24 cellular contexts compared by ENCODE assay signal in genomic region chr10:100776671-100777070, GRCh38. TPM values are rescaled to one million over a fixed set of nuclear protein-coding genes. Genes with fewer than 3 reads are reported as not detected.
A peak's percentile ranks its signal among the peaks of the same experiment; 100 is the strongest.
DNase-seq lines count a peak whose midpoint lies in the region; ATAC-seq, FAIRE-seq and TF ChIP-seq lines count a peak whose summit lies in the region.
"Had no signal": no experiment of that assay in that cellular context is flagged by ENCODE, and none has a peak within 500 bp of the region (broad histone marks: within the 10 kb centered on the region; RNA-seq: fewer than 3 reads in every experiment).

No MANE protein-coding gene starts in this region.

- CTCF ChIA-PET in WTC11 (lab: Charles Lee): interaction anchor here (0.5 to 2.1 kb wide), 10 partner anchors 10 to 237 kb away, joined by 3 to 9 read pairs (median 4); no protein-coding TSS in a partner anchor

- H3K9me3 ChIP-seq in neural progenitor cell (ENCODE audit: low read depth) (no peaks in the 10 kb centered on the region), T-helper 17 cell (ENCODE audit: control insufficient read depth, low read length, poor library complexity, severe bottlenecking) (no peaks in the 10 kb centered on the region)
- H3K9me3 ChIP-seq: BLaER1, Caco-2, HAP-1 had no signal

- H3K27me3 ChIP-seq in GM23338 (ENCODE audit: insufficient read depth) (no peaks in the 10 kb centered on the region), neural progenitor cell (peaks cover 94% of the 10 kb centered on the region)

- no peak overlapping the region for H3K9ac ChIP-seq in neural progenitor cell
- H3K9ac ChIP-seq: BLaER1 had no signal

- H3K9me2 ChIP-seq in GM23338 (ENCODE audit: insufficient read depth): no peaks in the 10 kb centered on the region

- peak overlapping the region; percentile 28; the same call in 1 of the 2 replicates for H2AFZ ChIP-seq in GM23338
- no peak overlapping the region for H2AFZ ChIP-seq in neural progenitor cell (replicated peaks)

- no peak overlapping the region; the same call in 2 of the 3 replicates for H3K4me3 Mint-ChIP-seq in GM23338
- no peak overlapping the region for H3K4me3 Mint-ChIP-seq in WTC11
- no peak overlapping the region for H3K4me3 Mint-ChIP-seq in neural progenitor cell
- H3K4me3 Mint-ChIP-seq in T-helper 17 cell: no peak overlapping the region
- H3K4me3 Mint-ChIP-seq: B cell; CD4-positive, CD25-positive, alpha-beta regulatory T cell; CD8-positive, alpha-beta T cell; HFFc6 had no signal

- H3K27ac ChIP-seq in GM23338 (ENCODE audit: low read depth) (no peak overlapping the region), neural progenitor cell (no peak overlapping the region)
- H3K27ac ChIP-seq: 22Rv1, BLaER1, C4-2B had no signal

- peaks cover 24% of the 10 kb centered on the region for H3K27me3 Mint-ChIP-seq in GM23338 (ENCODE audit: insufficient read depth, low read depth, poor library complexity)
- H3K27me3 Mint-ChIP-seq in WTC11 (ENCODE audit: low read depth): peaks cover 38% of the 10 kb centered on the region
- peaks cover 22% of the 10 kb centered on the region for H3K27me3 Mint-ChIP-seq in neural progenitor cell (ENCODE audit: insufficient read depth, low read depth)
- peaks cover 60% of the 10 kb centered on the region for H3K27me3 Mint-ChIP-seq in T-helper 17 cell

- H3K79me2 ChIP-seq in GM23338 (replicated peaks; ENCODE audit: insufficient read depth) (no peaks in the 10 kb centered on the region), neural progenitor cell (ENCODE audit: low read depth) (no peaks in the 10 kb centered on the region)

- H3K27ac Mint-ChIP-seq in GM23338 (no peak overlapping the region; the same call in 1 of the 2 replicates), WTC11 (peak overlapping the region; percentile 54), neural progenitor cell (peak overlapping the region; percentile 0), T-helper 17 cell (no peak overlapping the region)
- H3K27ac Mint-ChIP-seq: B cell; CD8-positive, alpha-beta T cell; HFFc6 had no signal

- H3K4me1 Mint-ChIP-seq in GM23338 (peaks cover 25% of the 10 kb centered on the region), WTC11 (peaks cover 23% of the 10 kb centered on the region), neural progenitor cell (peaks cover 16% of the 10 kb centered on the region), T-helper 17 cell (no peaks in the 10 kb centered on the region)
- H3K4me1 Mint-ChIP-seq: B cell; CD4-positive, CD25-positive, alpha-beta regulatory T cell had no signal

- DNase-seq in GM23338 (ENCODE audit: low spot score) (peak; percentile 53), WTC11 (ENCODE audit: low spot score) (no peak), iPS DF 19.7 (ENCODE audit: low read depth, low spot score) (peak; percentile 52), neural progenitor cell (ENCODE audit: low spot score) (no peak), LoVo (ENCODE audit: low spot score) (no peak), T-helper 17 cell (no peak), frontal cortex (ENCODE audit: low spot score in 2 of 2) (no peak)
- DNase-seq: Caco-2; CD4-positive, CD25-positive, alpha-beta regulatory T cell; CD8-positive, alpha-beta T cell; DMS153; DND-41; GDM1; HFFc6 had no signal

- FAIRE-seq in frontal cortex (lab: Jason Lieb, UNC): no peak
- FAIRE-seq: A204.1, GM12878 had no signal

- no peaks in the 10 kb centered on the region; the same call in 2 of the 3 replicates for H3K36me3 Mint-ChIP-seq in GM23338 (ENCODE audit: low read depth)
- 0 out of 2 replicates have a peak, but pooled peaks cover 2% of the 10 kb centered on the region for H3K36me3 Mint-ChIP-seq in WTC11
- H3K36me3 Mint-ChIP-seq in neural progenitor cell: no peaks in the 10 kb centered on the region
- peaks cover 9% of the 10 kb centered on the region for H3K36me3 Mint-ChIP-seq in T-helper 17 cell (ENCODE audit: low read depth)
- H3K36me3 Mint-ChIP-seq: CD4-positive, CD25-positive, alpha-beta regulatory T cell; CD8-positive, alpha-beta T cell had no signal

- H3K36me3 ChIP-seq in GM23338 (ENCODE audit: insufficient read depth) (no peaks in the 10 kb centered on the region), neural progenitor cell (no peaks in the 10 kb centered on the region)
- H3K36me3 ChIP-seq: BLaER1, HAP-1 had no signal

- H4K20me1 ChIP-seq in GM23338 (replicated peaks; ENCODE audit: insufficient read depth) (no peaks in the 10 kb centered on the region), neural progenitor cell (ENCODE audit: low read depth) (no peaks in the 10 kb centered on the region)
- H4K20me1 ChIP-seq: BLaER1 had no signal

- ATAC-seq in GM23338 (peak; percentile 74), WTC11 (peak; percentile 78), GM18519 (IDR thresholded peaks at IDR 0.05; ENCODE audit: low FRiP score, unreplicated experiment) (no peak), T-helper 17 cell (no peak)
- ATAC-seq: CD8-positive, alpha-beta T cell; GM12878 had no signal

- H3K4me1 ChIP-seq in GM23338 (ENCODE audit: insufficient read depth) (peaks cover 8% of the 10 kb centered on the region), neural progenitor cell (no peaks in the 10 kb centered on the region)
- H3K4me1 ChIP-seq: BLaER1, Caco-2, HAP-1 had no signal

- POLR2A ChIA-PET in WTC11 (lab: Charles Lee): no interaction called here

- H3F3A ChIP-seq in GM23338 (replicated peaks; ENCODE audit: low read depth) (no peaks in the 10 kb centered on the region), neural progenitor cell (ENCODE audit: low read depth) (no peaks in the 10 kb centered on the region)

- 0 out of 3 replicates have a peak, but pooled peaks cover 3% of the 10 kb centered on the region for H3K9me3 Mint-ChIP-seq in GM23338
- H3K9me3 Mint-ChIP-seq in WTC11: no peaks in the 10 kb centered on the region; the same call in 1 of the 2 replicates
- H3K9me3 Mint-ChIP-seq in neural progenitor cell: peaks cover 7% of the 10 kb centered on the region
- H3K9me3 Mint-ChIP-seq: CD8-positive, alpha-beta T cell had no signal

- no peak overlapping the region for H3K4me3 ChIP-seq in GM23338
- H3K4me3 ChIP-seq in neural progenitor cell: no peak overlapping the region
- H3K4me3 ChIP-seq: BLaER1, GM12878, HAP-1 had no signal

- H3K4me2 ChIP-seq in GM23338 (peak overlapping the region; percentile 10), neural progenitor cell (no peak overlapping the region)
- H3K4me2 ChIP-seq: BLaER1 had no signal

- no peak for TF ChIP-seq CTCF in GM23338 (conservative IDR thresholded peaks at IDR 0.05; ENCODE audit: low read depth in 2 of 2)
- TF ChIP-seq CTCF in WTC11 (IDR thresholded peaks at IDR 0.05): no peak
- no peak for TF ChIP-seq CTCF in neural progenitor cell (IDR thresholded peaks at IDR 0.05)

TF ChIP-seq in GM23338, 12 proteins besides CTCF, POLR2A, EP300 and RAD21 (continues in another document):
- no peak for TF ChIP-seq CREB1 (CRISPR knock-in tag; IDR thresholded peaks at IDR 0.05; ENCODE audit: low read depth)
- TF ChIP-seq STAT1 (IDR thresholded peaks at IDR 0.05; ENCODE audit: unreplicated experiment): no peak
- TF ChIP-seq EZH2 (IDR thresholded peaks at IDR 0.05; ENCODE audit: low read depth, unreplicated experiment): no peak

TF ChIP-seq in WTC11, 78 proteins besides CTCF, POLR2A, EP300 and RAD21 (continues in another document):
- TF ChIP-seq GABPB1 (CRISPR knock-in tag; IDR thresholded peaks at IDR 0.05) (no peak), STAT6 (CRISPR knock-in tag; conservative IDR thresholded peaks at IDR 0.05; ENCODE audit: low read depth) (no peak), ZNF396 (CRISPR knock-in tag; IDR thresholded peaks at IDR 0.05; ENCODE audit: borderline replicate concordance) (no peak), TCF7 (CRISPR knock-in tag; IDR thresholded peaks at IDR 0.05; ENCODE audit: low read depth) (no peak), RORB (CRISPR knock-in tag; IDR thresholded peaks at IDR 0.05) (no peak), ETV6 (CRISPR knock-in tag; IDR thresholded peaks at IDR 0.05) (no peak), NR2C2 (CRISPR knock-in tag; IDR thresholded peaks at IDR 0.05) (no peak)
- TF ChIP-seq, protein P1, sequence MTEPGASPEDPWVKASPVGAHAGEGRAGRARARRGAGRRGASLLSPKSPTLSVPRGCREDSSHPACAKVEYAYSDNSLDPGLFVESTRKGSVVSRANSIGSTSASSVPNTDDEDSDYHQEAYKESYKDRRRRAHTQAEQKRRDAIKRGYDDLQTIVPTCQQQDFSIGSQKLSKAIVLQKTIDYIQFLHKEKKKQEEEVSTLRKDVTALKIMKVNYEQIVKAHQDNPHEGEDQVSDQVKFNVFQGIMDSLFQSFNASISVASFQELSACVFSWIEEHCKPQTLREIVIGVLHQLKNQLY (CRISPR knock-in tag; IDR thresholded peaks at IDR 0.05): no peak
- TF ChIP-seq, protein P2, sequence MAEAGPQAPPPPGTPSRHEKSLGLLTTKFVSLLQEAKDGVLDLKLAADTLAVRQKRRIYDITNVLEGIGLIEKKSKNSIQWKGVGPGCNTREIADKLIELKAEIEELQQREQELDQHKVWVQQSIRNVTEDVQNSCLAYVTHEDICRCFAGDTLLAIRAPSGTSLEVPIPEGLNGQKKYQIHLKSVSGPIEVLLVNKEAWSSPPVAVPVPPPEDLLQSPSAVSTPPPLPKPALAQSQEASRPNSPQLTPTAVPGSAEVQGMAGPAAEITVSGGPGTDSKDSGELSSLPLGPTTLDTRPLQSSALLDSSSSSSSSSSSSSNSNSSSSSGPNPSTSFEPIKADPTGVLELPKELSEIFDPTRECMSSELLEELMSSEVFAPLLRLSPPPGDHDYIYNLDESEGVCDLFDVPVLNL (CRISPR knock-in tag; IDR thresholded peaks at IDR 0.05; ENCODE audit: borderline replicate concordance, low read depth): no peak

RNA-seq across cellular contexts. Expression of gene PAX2, which starts 31.3 kb away (rescaled TPM):
- total RNA-seq in GM23338 (2014; rRNA removed; shearing (Covaris generic)): not detected in 2 replicates
- not detected in 2 replicates for polyA plus RNA-seq in GM23338 (2016; fragmentation: Nextera tagmentation; extraction: Ambion mirVana)
- total RNA-seq in WTC11 (2021): 0.09 to 0.21 TPM in 2 of 3 replicates, not detected in the other
- 0.06 and 0.34 TPM in 2 replicates for total RNA-seq in neural progenitor cell (ENCODE audit: low replicate concordance)
- not detected for total RNA-seq in T-helper 17 cell
- total RNA-seq in frontal cortex: not detected
- total RNA-seq: B cell; CD4-positive, CD25-positive, alpha-beta regulatory T cell; CD8-positive, alpha-beta T cell; GM12878; H4; HFFc6 had no signal
- polyA plus RNA-seq: AG04450, GM12878 had no signal

Comparison
In these comparisons a context has a peak if more than half of its experiments do, and no peak if none do; other contexts are left out.
1. ATAC-seq: peak in GM23338 (single experiment) and WTC11 (single experiment); none in GM18519 (single experiment) and T-helper 17 cell (single experiment).
2. DNase-seq: peak in GM23338 (single experiment) and iPS DF 19.7 (single experiment); none in WTC11 (single experiment), neural progenitor cell (single experiment), LoVo (single experiment), T-helper 17 cell (0 of 3) and frontal cortex (0 of 2).
3. H3K27ac Mint-ChIP-seq: peak in WTC11 (single experiment) and neural progenitor cell (single experiment); none in GM23338 (single experiment) and T-helper 17 cell (single experiment).